8 cellular contexts compared by ENCODE assay signal in the genomic region with DNA sequence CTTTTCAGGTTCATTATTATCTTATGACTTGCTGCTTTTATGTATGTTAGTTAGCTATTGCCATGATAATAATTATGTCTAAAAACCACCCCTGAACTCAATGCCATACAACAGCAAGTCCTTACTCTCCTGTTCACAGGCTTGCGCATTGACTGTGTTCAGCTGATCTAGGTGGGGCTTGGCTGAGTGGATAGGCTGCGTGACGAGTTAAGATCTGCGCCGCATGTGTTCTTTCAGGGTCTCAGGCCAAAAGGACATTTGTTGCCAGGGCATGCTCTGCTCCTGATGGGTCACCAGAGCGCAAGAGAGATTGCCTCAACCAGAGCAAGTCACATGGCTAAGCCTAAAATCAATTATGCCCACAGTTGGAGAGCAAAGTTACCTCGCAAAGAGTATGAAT. TPM values are rescaled to one million over a fixed set of nuclear protein-coding genes. Genes with fewer than 3 reads are reported as not detected.
DNase-seq lines count a peak whose midpoint lies in the region; ATAC-seq and TF ChIP-seq lines count a peak whose summit lies in the region.

No MANE protein-coding gene starts in this region.

- TF ChIP-seq EP300 in gastroesophageal sphincter (IDR thresholded peaks at IDR 0.05): no peak

- TF ChIP-seq POLR2A in gastroesophageal sphincter (IDR thresholded peaks at IDR 0.05): no peak

- intact Hi-C loops in psoas muscle (cut with DNase I): loop anchor here (5.0 kb wide), 4 partner anchors 65 to 300 kb away; a partner anchor contains a TSS

- TF ChIP-seq CTCF in WERI-Rb-1 (IDR thresholded peaks at IDR 0.05; ENCODE audit: low read depth, low read length) (no peak), gastroesophageal sphincter (IDR thresholded peaks at IDR 0.05) (no peak), psoas muscle (IDR thresholded peaks at IDR 0.05) (no peak)

- H3K4me3 ChIP-seq in WERI-Rb-1 (ENCODE audit: low read depth, low read length) (peak overlapping the region; percentile 84), gastroesophageal sphincter (peak overlapping the region; percentile 79 to 85), psoas muscle (peak overlapping the region; percentile 95)

- H3K9me3 ChIP-seq in WERI-Rb-1 (ENCODE audit: severe bottlenecking) (no peaks in the 10 kb centered on the region), gastroesophageal sphincter (peaks cover 0 to 3% (median 0%) of the 10 kb centered on the region in 3 donors), psoas muscle (peaks cover 26% of the 10 kb centered on the region)

- H3K27me3 ChIP-seq in WERI-Rb-1 (ENCODE audit: insufficient read depth, low read depth, severe bottlenecking) (no peaks in the 10 kb centered on the region), gastroesophageal sphincter (no peaks in the 10 kb centered on the region), psoas muscle (ENCODE audit: insufficient read depth in 3 of 3, low read length in 2 of 3) (no peaks in the 10 kb centered on the region)

- WGBS in gastroesophageal sphincter (ENCODE audit: low coverage in 1 of 2), 2 donors: 38 to 44% methylated on average over 2 to 7 of the region's 7 CpGs
- 15 to 21% (median 19%) methylated on average over 7 of the region's 7 CpGs for WGBS in psoas muscle, 3 donors

- no peak for ATAC-seq in gastroesophageal sphincter
- peak; percentile 19 to 50 (median 38) for ATAC-seq in psoas muscle
- no peak for ATAC-seq in HG02885 (IDR thresholded peaks at IDR 0.05; ENCODE audit: poor library complexity, unreplicated experiment)

- H3K27ac ChIP-seq in WERI-Rb-1 (peak overlapping the region; percentile 97), gastroesophageal sphincter (peak overlapping the region in 3 of 4 donors; percentile 27 to 97 (median 95)), psoas muscle (peak overlapping the region; percentile 97)

- H3K4me1 ChIP-seq in gastroesophageal sphincter (peaks cover 0 to 23% (median 7%) of the 10 kb centered on the region in 3 donors), psoas muscle (no peaks in the 10 kb centered on the region)

- H3K36me3 ChIP-seq in WERI-Rb-1: peaks cover 39% of the 10 kb centered on the region
- peaks cover 0 to 64% of the 10 kb centered on the region in 2 donors for H3K36me3 ChIP-seq in gastroesophageal sphincter
- peaks cover under 1 to 49% of the 10 kb centered on the region in 2 donors for H3K36me3 ChIP-seq in psoas muscle (ENCODE audit: insufficient read depth in 1 of 2, low read depth in 1 of 2)

- DNase-seq in SHP77 (lab: John Stamatoyannopoulos, UW): peak; percentile 3 to 34
- DNase-seq in SHP77 treated with DMSO at 0.1 percent for 48 hours (lab: John Stamatoyannopoulos, UW): no peak
- DNase-seq in WERI-Rb-1: peak; percentile 18
- DNase-seq in psoas muscle: no peak
- no peak for DNase-seq in activated CD4-positive, CD25-positive, alpha-beta regulatory T cell (lab: John Stamatoyannopoulos, UW)
- no peak for DNase-seq in stimulated activated naive CD4-positive, alpha-beta T cell treated with Interleukin-2 at 50 U/mL for 16 hours (lab: John Stamatoyannopoulos, UW)

RNA-seq across cellular contexts. Expression of a gene that starts 0.9 kb away (rescaled TPM):
- total RNA-seq in gastroesophageal sphincter (10 to 100 TPM; 10.6 to 20.7 (median 15.4) TPM), psoas muscle (10 to 100 TPM in 1 of 4 donors, 1 to 10 TPM in 3; 4.8 to 13.9 (median 7.3) TPM)
- 10 to 100 TPM in 1 of 3 donors, 1 to 10 TPM in 2; 2.3 to 10.8 (median 4.0) TPM for polyA plus RNA-seq in psoas muscle

RNA-seq across cellular contexts. Expression of a gene that starts 0.9 kb away (rescaled TPM):
- total RNA-seq in gastroesophageal sphincter (1 to 10 TPM; 2.3 to 6.9 (median 4.1) TPM), psoas muscle (1 to 10 TPM in 2 of 4 donors, under 1 TPM in 2; 0.92 to 1.5 (median 1.1) TPM)
- polyA plus RNA-seq in psoas muscle: 1 to 10 TPM in 1 of 3 donors, under 1 TPM in 2; 0.61 to 1.3 (median 0.65) TPM

Comparison
In these comparisons a context has a peak if more than half of its experiments do, and no peak if none do; other contexts are left out.
1. DNase-seq: peak in SHP77 (2 of 2) and WERI-Rb-1 (single experiment); none in SHP77 treated with DMSO at 0.1 percent for 48 hours (single experiment), psoas muscle (0 of 2), activated CD4-positive, CD25-positive, alpha-beta regulatory T cell (0 of 4) and stimulated activated naive CD4-positive, alpha-beta T cell treated with Interleukin-2 at 50 U/mL for 16 hours (single experiment).
2. ATAC-seq: peak in psoas muscle (4 of 4); none in gastroesophageal sphincter (single experiment) and HG02885 (single experiment).
3. Peak in every context shown above with its lines, with median percentiles within 50 percentile points of each other: H3K27ac ChIP-seq and H3K4me3 ChIP-seq.